In the genomic region with DNA sequence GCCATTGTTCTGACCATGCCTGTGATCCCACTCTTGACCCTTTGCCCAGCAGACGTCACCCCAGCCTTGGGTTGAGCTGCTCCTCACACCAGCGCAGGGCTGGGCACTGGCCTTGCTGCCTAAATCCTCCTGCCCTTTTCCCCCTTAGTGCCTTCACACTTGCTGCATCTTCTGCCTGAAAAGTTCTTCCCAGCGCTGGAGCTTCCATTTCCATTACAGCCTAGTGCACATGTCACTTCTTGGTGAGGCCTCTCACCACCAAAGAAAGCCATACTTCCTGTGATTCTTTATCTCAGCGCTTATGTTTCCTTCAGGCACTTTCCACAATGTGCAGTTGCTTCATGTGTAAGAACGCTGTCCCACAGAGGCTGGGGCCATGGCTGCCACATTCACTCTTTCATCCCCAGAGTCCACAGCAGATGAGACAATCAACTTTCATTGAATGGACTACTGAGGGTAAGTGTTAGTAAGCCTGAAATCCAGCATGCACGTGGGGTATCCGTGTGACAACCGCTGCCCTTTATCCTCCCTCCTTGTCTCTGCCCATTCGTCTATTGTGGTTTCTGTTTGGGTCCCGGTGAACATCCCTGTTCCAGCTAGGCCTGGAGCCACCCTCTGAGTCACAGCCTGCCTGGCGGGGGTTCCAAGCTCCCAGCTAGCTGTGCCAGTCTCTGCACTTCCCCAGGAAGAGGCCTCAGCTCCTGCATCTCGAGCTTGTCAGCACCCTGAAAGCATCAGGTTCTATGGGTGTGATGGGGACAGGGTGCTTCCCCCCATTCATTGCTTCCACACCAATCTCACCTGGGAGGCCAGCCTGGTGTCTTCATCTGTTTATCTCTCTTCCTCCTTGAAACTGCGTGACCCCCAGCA, we compare ENCODE assay signal across 14 cellular contexts. TPM values are rescaled to one million over a fixed set of nuclear protein-coding genes. Genes with fewer than 3 reads are reported as not detected.
A peak's percentile ranks its signal among the peaks of the same experiment; 100 is the strongest.
DNase-seq lines count a peak whose midpoint lies in the region; ATAC-seq and TF ChIP-seq lines count a peak whose summit lies in the region.
"Had no signal": no experiment of that assay in that cellular context is flagged by ENCODE, and none has a peak within 500 bp of the region (broad histone marks: within the 10 kb centered on the region; RNA-seq: fewer than 3 reads in every experiment).

No MANE protein-coding gene starts in this region.

- H3K27me3 ChIP-seq in Loucy (ENCODE audit: insufficient read depth, low read length, poor library complexity, severe bottlenecking), result no peaks in the 10 kb centered on the region
- H3K27me3 ChIP-seq in brain microvascular endothelial cell (replicated peaks), result no peaks in the 10 kb centered on the region
- H3K27me3 ChIP-seq in psoas muscle (ENCODE audit: insufficient read depth in 3 of 3, low read length in 2 of 3), result no peaks in the 10 kb centered on the region
- no peaks in the 10 kb centered on the region for H3K27me3 ChIP-seq in hepatocyte

- no peak overlapping the region for H3K9ac ChIP-seq in Loucy (ENCODE audit: low read depth, low read length, poor library complexity, severe bottlenecking)

- no peaks in the 10 kb centered on the region for H3F3A ChIP-seq in Loucy (ENCODE audit: low read depth)

- in situ Hi-C loops in brain microvascular endothelial cell (cut with HindIII; ENCODE audit: low pct_ligation_motif_present, low sequenced_read_pairs), result no loop called here

- no peaks in the 10 kb centered on the region for H3K36me3 ChIP-seq in Loucy (ENCODE audit: insufficient read depth, low read length)
- H3K36me3 ChIP-seq in brain microvascular endothelial cell (replicated peaks), result no peaks in the 10 kb centered on the region
- no peaks in the 10 kb centered on the region for H3K36me3 ChIP-seq in psoas muscle (ENCODE audit: insufficient read depth in 1 of 2, low read depth in 1 of 2)
- H3K36me3 ChIP-seq in hepatocyte (replicated peaks; ENCODE audit: insufficient read depth, low read depth), result no peaks in the 10 kb centered on the region

- DNase-seq in ELR (ENCODE audit: low read depth), result peak; percentile 17
- DNase-seq in brain microvascular endothelial cell, result peak; percentile 6
- peak in 1 of 2 donors; percentile 47 for DNase-seq in psoas muscle
- no peak for DNase-seq in hepatocyte (ENCODE audit: low spot score)
- DNase-seq in stimulated activated CD4-positive, alpha-beta T cell treated with anti-CD3 and anti-CD28 coated beads, Interleukin-4, amount 100 ng/mL, for 1 hour, result no peak
- DNase-seq: activated CD8-positive, alpha-beta T cell treated with anti-CD3 and anti-CD28 coated beads for 36 hours; activated naive CD4-positive, alpha-beta T cell treated with anti-CD3 and anti-CD28 coated beads, Interleukin-2, amount 10 ng/mL, durations not matched to agents 7 days and 5 days; CD8-positive, alpha-beta T cell; NCI-H524 treated with DMSO at 0.1 percent for 48 hours; nephron progenitor cell had no signal

- 55 to 65% (median 55%) methylated on average over 13 of the region's 13 CpGs for WGBS in psoas muscle, 3 donors
- WGBS in hepatocyte (ENCODE audit: low lambda C conversion rate, missing lambda C conversion rate), result 86% methylated on average over 13 of the region's 13 CpGs

- TF ChIP-seq CTCF in Loucy (conservative IDR thresholded peaks at IDR 0.05; ENCODE audit: low read length) (no peak), brain microvascular endothelial cell (IDR thresholded peaks at IDR 0.05; ENCODE audit: low read depth, low read length, missing control alignments) (no peak), psoas muscle (IDR thresholded peaks at IDR 0.05) (no peak), hepatocyte (IDR thresholded peaks at IDR 0.05; ENCODE audit: poor library complexity) (no peak)

- H3K27ac ChIP-seq in brain microvascular endothelial cell (no peak overlapping the region), psoas muscle (no peak overlapping the region), hepatocyte (no peak overlapping the region)

- H3K9me3 ChIP-seq in Loucy (ENCODE audit: insufficient read depth, low read depth, low read length), result no peaks in the 10 kb centered on the region
- no peaks in the 10 kb centered on the region for H3K9me3 ChIP-seq in psoas muscle
- H3K9me3 ChIP-seq in hepatocyte (ENCODE audit: low read depth), result no peaks in the 10 kb centered on the region

- H2AFZ ChIP-seq in Loucy (ENCODE audit: low read length) (peak overlapping the region; percentile 54; the same call in 1 of the 2 replicates), hepatocyte (no peak overlapping the region)

- H3K4me2 ChIP-seq in Loucy (ENCODE audit: low read depth, low read length, poor library complexity, severe bottlenecking) (peak overlapping the region; percentile 25), hepatocyte (no peak overlapping the region)

- H3K79me2 ChIP-seq in Loucy (ENCODE audit: insufficient read depth, low read length) (no peaks in the 10 kb centered on the region), hepatocyte (no peaks in the 10 kb centered on the region)

- ATAC-seq in psoas muscle (peak in 3 of 4 donors; percentile 27 to 52 (median 32)), HG03175 (IDR thresholded peaks at IDR 0.05; ENCODE audit: unreplicated experiment) (no peak), HG03442 (IDR thresholded peaks at IDR 0.05; ENCODE audit: unreplicated experiment) (no peak)
- ATAC-seq: activated CD8-positive, alpha-beta T cell treated with anti-CD3 and anti-CD28 coated beads for 36 hours; CD8-positive, alpha-beta T cell had no signal

- H3K4me3 ChIP-seq in Loucy (ENCODE audit: low read length, poor library complexity, severe bottlenecking) (no peak overlapping the region), brain microvascular endothelial cell (ENCODE audit: low read depth, low read length) (no peak overlapping the region), psoas muscle (no peak overlapping the region), hepatocyte (no peak overlapping the region)

- intact Hi-C loops in psoas muscle (cut with DNase I), result no loop called here

- H4K20me1 ChIP-seq in Loucy (ENCODE audit: insufficient read depth, low read length, poor library complexity, severe bottlenecking) (no peaks in the 10 kb centered on the region), hepatocyte (ENCODE audit: insufficient read depth, poor library complexity, severe bottlenecking) (no peaks in the 10 kb centered on the region)

- H3K4me1 ChIP-seq in Loucy (ENCODE audit: insufficient read depth, low read length, poor library complexity, severe bottlenecking) (peaks cover 12% of the 10 kb centered on the region), psoas muscle (no peaks in the 10 kb centered on the region), hepatocyte (ENCODE audit: insufficient read depth) (no peaks in the 10 kb centered on the region)

- no peaks in the 10 kb centered on the region for H3K9me2 ChIP-seq in Loucy (replicated peaks; ENCODE audit: low read depth, low read length)
- no peaks in the 10 kb centered on the region for H3K9me2 ChIP-seq in hepatocyte (replicated peaks; ENCODE audit: insufficient read depth)

RNA-seq across cellular contexts. Expression of a gene that starts 37.4 kb away (rescaled TPM):
- total RNA-seq in psoas muscle, result under 1 TPM; 0.30 to 0.48 (median 0.46) TPM
- polyA plus RNA-seq in psoas muscle, result 10 to 100 TPM in 1 of 3 donors, under 1 TPM in 2; 0.12 to 17.2 (median 0.15) TPM
- total RNA-seq in hepatocyte, result 1.6 and 1.9 TPM in 2 replicates
- polyA plus RNA-seq in hepatocyte, result 0.84 and 1.8 TPM in 2 replicates
- total RNA-seq: CD8-positive, alpha-beta T cell had no signal
- polyA plus RNA-seq: IgD-negative memory B cell had no signal

Comparison
In these comparisons a context has a peak if more than half of its experiments do, and no peak if none do; other contexts are left out.
1. DNase-seq: peak in ELR (single experiment) and brain microvascular endothelial cell (single experiment); none in hepatocyte (single experiment) and stimulated activated CD4-positive, alpha-beta T cell treated with anti-CD3 and anti-CD28 coated beads, Interleukin-4, amount 100 ng/mL, for 1 hour (single experiment).
2. ATAC-seq: peak in psoas muscle (3 of 4); none in HG03175 (single experiment) and HG03442 (single experiment).